In genomic region chr9:95333426-95333825, GRCh38 we compare ENCODE assay signal across 25 cellular contexts.
"Had no signal": no experiment of that assay in that cellular context is flagged by ENCODE, and none has a peak within 500 bp of the region (broad histone marks: within the 10 kb centered on the region; RNA-seq: fewer than 3 reads in every experiment).

No MANE protein-coding gene starts in this region.

- H3K27me3 ChIP-seq: adrenal gland, ascending aorta had no signal

- H3K4me3 ChIP-seq: adrenal gland, ascending aorta had no signal

- H3K4me2 ChIP-seq: SK-N-SH had no signal

- H3K9me2 ChIP-seq: SK-N-SH had no signal

- H3K9me3 ChIP-seq: adrenal gland, ascending aorta had no signal

- DNase-seq: activated CD4-positive, alpha-beta T cell treated with anti-CD3 and anti-CD28 coated beads for 36 hours; activated CD8-positive, alpha-beta memory T cell treated with anti-CD3 and anti-CD28 coated beads, Interleukin-2, amount 50 U/mL, for 4 hours; activated CD8-positive, alpha-beta T cell treated with anti-CD3 and anti-CD28 coated beads for 36 hours; activated gamma-delta T cell treated with Interleukin-2 at 50 U/mL for 16 hours; activated naive CD4-positive, alpha-beta T cell treated with anti-CD3 and anti-CD28 coated beads, Interleukin-2, amount 10 ng/mL, durations not matched to agents 7 days and 5 days; activated naive CD8-positive, alpha-beta T cell treated with anti-CD3 and anti-CD28 coated beads for 36 hours; activated T-cell treated with anti-CD3 and anti-CD28 coated beads, Interleukin-2, amount 50 U/mL, for 72 hours; adrenal gland; KG1; MV-4-11; NCI-H1092 treated with DMSO at 0.1 percent for 48 hours; NCI-H1436; NCI-H1694 treated with DMSO at 0.1 percent for 48 hours; NCI-H2029 treated with DMSO at 0.1 percent for 48 hours; NCI-H510A treated with DMSO at 0.1 percent for 48 hours; NCI-H69; NK-92 treated with Interleukin-12 subunit alpha and Interleukin-12 subunit beta, amount 100 ng/mL, for 24 hours; OCI-M1; RPMI8226; SK-N-SH; T-helper 1 cell; WERI-Rb-1 had no signal

- H3K4me1 ChIP-seq: adrenal gland, ascending aorta had no signal

- H3K36me3 ChIP-seq: adrenal gland, ascending aorta, WERI-Rb-1 had no signal

- H3K27ac ChIP-seq: adrenal gland, ascending aorta, WERI-Rb-1 had no signal

- ATAC-seq: activated CD4-positive, alpha-beta T cell treated with anti-CD3 and anti-CD28 coated beads for 36 hours; activated CD8-positive, alpha-beta T cell treated with anti-CD3 and anti-CD28 coated beads for 36 hours; activated T-cell treated with anti-CD3 and anti-CD28 coated beads, Interleukin-2, amount 50 U/mL, for 72 hours; Panc1; Right ventricle myocardium inferior had no signal

- H3K9ac ChIP-seq: SK-N-SH had no signal
